In genomic region chrX:39960219-39960618, GRCh38 we compare ENCODE assay signal across 1 cellular context.
TF ChIP-seq lines count a peak whose summit lies in the region.

No MANE protein-coding gene starts in this region.

TF ChIP-seq in HepG2, 621 proteins besides CTCF, POLR2A, EP300 and RAD21 (continued from another document):
- no peak for TF ChIP-seq ZNF12 (CRISPR knock-in tag; IDR thresholded peaks at IDR 0.05)
